ENCODE assay signal across 1 cellular context in the genomic region with DNA sequence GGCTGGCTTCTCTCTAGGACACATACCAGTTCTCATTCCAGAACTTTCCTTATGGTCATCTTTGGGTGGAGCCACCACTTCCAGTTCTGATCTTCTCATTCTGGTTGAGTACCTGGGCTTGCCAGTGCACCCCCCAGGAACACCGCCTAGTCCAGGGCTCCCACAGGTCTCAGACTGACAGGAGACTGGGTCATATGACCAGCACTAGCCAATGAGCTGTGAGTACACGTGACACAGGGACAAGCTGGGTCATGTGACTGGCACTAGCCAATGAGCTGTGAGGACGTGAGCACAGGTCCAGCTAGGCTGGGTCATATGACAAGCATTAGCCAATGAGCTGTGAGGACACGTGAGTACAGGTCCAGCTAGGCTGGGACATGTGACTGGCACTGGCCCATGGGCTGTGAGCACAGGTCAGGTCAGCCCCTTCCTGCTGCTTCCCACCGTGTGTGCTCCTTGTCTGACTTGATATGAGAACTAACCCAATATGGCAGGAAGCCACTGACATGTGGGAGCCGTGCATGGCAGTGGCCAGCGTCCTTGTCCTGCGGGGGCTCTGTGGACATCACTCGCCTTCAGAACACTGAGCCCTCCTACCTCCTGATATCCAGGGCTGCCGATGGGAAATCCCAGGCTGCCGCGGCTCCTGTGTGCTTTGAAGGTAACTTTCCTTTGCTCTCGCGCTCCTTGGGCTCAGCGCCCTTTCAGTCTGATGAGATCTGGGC.
A peak's percentile ranks its signal among the peaks of the same experiment; 100 is the strongest.
TF ChIP-seq lines count a peak whose summit lies in the region.

No MANE protein-coding gene starts in this region.

TF ChIP-seq in GM12878, 131 proteins besides CTCF, POLR2A, EP300 and RAD21:
- TF ChIP-seq BHLHE40 (IDR thresholded peaks at IDR 0.05; ENCODE audit: borderline replicate concordance in 1 of 2, low read depth in 2 of 2, low read length in 1 of 2): 0 out of 4 replicates have a peak, but pooled peaks of 1 of the 2 experiments have one; percentile 14
- TF ChIP-seq, protein P1, sequence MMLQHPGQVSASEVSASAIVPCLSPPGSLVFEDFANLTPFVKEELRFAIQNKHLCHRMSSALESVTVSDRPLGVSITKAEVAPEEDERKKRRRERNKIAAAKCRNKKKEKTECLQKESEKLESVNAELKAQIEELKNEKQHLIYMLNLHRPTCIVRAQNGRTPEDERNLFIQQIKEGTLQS (IDR thresholded peaks at IDR 0.05; ENCODE audit: borderline replicate concordance, extremely low read depth, low read depth, low read length): peak; percentile 46; the same call in 1 of the 2 replicates
- no peak for TF ChIP-seq SMARCA5 (IDR thresholded peaks at IDR 0.05)
- TF ChIP-seq ZNF687 (IDR thresholded peaks at IDR 0.05): no peak
- TF ChIP-seq, protein P2, sequence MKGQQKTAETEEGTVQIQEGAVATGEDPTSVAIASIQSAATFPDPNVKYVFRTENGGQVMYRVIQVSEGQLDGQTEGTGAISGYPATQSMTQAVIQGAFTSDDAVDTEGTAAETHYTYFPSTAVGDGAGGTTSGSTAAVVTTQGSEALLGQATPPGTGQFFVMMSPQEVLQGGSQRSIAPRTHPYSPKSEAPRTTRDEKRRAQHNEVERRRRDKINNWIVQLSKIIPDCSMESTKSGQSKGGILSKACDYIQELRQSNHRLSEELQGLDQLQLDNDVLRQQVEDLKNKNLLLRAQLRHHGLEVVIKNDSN (IDR thresholded peaks at IDR 0.05; ENCODE audit: borderline replicate concordance, extremely low read length, insufficient read depth, low read depth, low read length): peak; percentile 84
- TF ChIP-seq CREM (IDR thresholded peaks at IDR 0.05; ENCODE audit: low read depth): no peak
- TF ChIP-seq ESRRA (IDR thresholded peaks at IDR 0.05; ENCODE audit: low read length): no peak
- peak; percentile 85 for TF ChIP-seq RAD51 (IDR thresholded peaks at IDR 0.05)
- no peak for TF ChIP-seq CHD2 (IDR thresholded peaks at IDR 0.05; ENCODE audit: borderline replicate concordance, low read depth, low read length)
- TF ChIP-seq, protein P3, sequence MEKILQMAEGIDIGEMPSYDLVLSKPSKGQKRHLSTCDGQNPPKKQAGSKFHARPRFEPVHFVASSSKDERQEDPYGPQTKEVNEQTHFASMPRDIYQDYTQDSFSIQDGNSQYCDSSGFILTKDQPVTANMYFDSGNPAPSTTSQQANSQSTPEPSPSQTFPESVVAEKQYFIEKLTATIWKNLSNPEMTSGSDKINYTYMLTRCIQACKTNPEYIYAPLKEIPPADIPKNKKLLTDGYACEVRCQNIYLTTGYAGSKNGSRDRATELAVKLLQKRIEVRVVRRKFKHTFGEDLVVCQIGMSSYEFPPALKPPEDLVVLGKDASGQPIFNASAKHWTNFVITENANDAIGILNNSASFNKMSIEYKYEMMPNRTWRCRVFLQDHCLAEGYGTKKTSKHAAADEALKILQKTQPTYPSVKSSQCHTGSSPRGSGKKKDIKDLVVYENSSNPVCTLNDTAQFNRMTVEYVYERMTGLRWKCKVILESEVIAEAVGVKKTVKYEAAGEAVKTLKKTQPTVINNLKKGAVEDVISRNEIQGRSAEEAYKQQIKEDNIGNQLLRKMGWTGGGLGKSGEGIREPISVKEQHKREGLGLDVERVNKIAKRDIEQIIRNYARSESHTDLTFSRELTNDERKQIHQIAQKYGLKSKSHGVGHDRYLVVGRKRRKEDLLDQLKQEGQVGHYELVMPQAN (conservative IDR thresholded peaks at IDR 0.05): no peak
- no peak for TF ChIP-seq LARP7 (IDR thresholded peaks at IDR 0.05)
- TF ChIP-seq, protein P4, sequence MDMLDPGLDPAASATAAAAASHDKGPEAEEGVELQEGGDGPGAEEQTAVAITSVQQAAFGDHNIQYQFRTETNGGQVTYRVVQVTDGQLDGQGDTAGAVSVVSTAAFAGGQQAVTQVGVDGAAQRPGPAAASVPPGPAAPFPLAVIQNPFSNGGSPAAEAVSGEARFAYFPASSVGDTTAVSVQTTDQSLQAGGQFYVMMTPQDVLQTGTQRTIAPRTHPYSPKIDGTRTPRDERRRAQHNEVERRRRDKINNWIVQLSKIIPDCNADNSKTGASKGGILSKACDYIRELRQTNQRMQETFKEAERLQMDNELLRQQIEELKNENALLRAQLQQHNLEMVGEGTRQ (IDR thresholded peaks at IDR 0.05; ENCODE audit: borderline replicate concordance, low read depth, low read length): peak; percentile 40; the same call in 1 of the 2 replicates
